Comparison of ENCODE assay signal across 17 cellular contexts in the genomic region with DNA sequence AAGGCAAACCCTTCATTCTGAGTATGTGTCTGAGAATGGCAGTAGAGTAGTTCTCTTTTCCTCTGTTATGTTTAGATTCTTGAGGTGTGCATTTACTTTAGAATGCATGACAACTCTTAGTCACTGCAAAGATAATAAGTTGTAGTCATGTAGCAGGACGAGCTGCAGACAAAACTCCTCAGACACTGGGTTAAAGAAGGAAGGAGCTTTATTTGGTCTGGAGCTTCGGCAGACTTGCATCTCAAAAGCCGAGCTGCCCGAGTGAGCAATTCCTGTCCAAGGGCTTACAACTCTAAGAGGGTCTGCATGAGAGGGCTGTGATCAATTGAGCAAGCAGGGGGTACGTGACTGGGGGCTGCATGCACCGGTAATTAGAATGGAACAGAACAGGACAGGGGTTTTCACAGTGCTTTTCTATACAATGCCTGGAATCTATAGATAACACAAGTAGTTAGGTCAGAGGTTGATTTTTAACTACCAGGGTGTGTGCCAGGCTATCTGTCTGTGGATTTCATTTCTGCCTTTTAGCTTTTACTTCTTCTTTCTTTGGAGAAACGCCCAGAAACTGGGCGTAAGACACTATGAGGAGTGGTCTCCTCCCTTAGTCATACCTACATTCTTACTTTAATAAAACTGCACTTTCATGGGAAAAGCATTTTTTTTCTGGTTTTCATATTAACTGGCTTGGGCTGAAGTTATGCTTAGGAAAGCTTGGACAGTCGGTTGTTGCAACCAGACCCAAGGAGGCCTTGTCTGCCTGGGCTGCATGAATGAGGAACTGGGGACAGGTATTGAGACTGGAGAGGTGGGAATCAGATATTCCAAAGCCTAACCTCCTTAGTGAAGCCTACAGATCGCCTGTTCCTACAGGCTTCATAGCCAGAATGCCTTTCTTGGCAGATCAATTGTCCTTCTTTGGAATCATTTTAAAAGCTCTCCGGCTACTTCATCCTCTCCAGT.
DNase-seq lines count a peak whose midpoint lies in the region; ATAC-seq and TF ChIP-seq lines count a peak whose summit lies in the region.
"Had no signal": no experiment of that assay in that cellular context is flagged by ENCODE, and none has a peak within 500 bp of the region (broad histone marks: within the 10 kb centered on the region; RNA-seq: fewer than 3 reads in every experiment).

No MANE protein-coding gene starts in this region.

- WGBS in H9 (ENCODE audit: extremely low coverage, insufficient read length, low lambda C conversion rate) = no CpG with 5 or more reads among the region's 11 CpGs
- 43 to 58% methylated on average over 8 to 11 of the region's 11 CpGs for WGBS in transverse colon (ENCODE audit: low coverage in 1 of 2), 2 donors

- no peak for TF ChIP-seq EP300 in transverse colon (IDR thresholded peaks at IDR 0.05; ENCODE audit: low read depth)

- no peak overlapping the region for H2BK12ac ChIP-seq in H9 (ENCODE audit: insufficient read length, low read depth, low read length)

- ATAC-seq in left lobe of liver = peak; percentile 45
- ATAC-seq in gastrocnemius medialis = no peak
- no peak for ATAC-seq in HG02970 (IDR thresholded peaks at IDR 0.05; ENCODE audit: low FRiP score, unreplicated experiment)
- ATAC-seq: body of pancreas, foreskin keratinocyte, Right ventricle myocardium inferior had no signal

- peak overlapping the region in 2 of 3 experiments; percentile 11 to 66; a peak in 3 of 7 replicates for H3K27ac Mint-ChIP-seq in H9
- H3K27ac Mint-ChIP-seq: activated CD4-positive, alpha-beta memory T cell treated with anti-CD3 and anti-CD28 coated beads, Interleukin-2, amount 10 ng/mL, durations not matched to agents 7 days and 5 days; CD8-positive, alpha-beta memory T cell had no signal

- H3K79me2 ChIP-seq in H9 (ENCODE audit: insufficient read depth, low read length) = no peaks in the 10 kb centered on the region

- H2BK120ac ChIP-seq in H9 (ENCODE audit: low read depth, low read length, poor library complexity, severe bottlenecking) = no peak overlapping the region

- intact Hi-C loops in transverse colon (cut with DNase I; ENCODE audit: low total_unique reads) (no loop called here), gastrocnemius medialis (cut with DNase I; ENCODE audit: low total_unique reads) (no loop called here)

- H4K91ac ChIP-seq in H9 (ENCODE audit: insufficient read length, low read depth, low read length) = no peak overlapping the region

- H4K8ac ChIP-seq in H9 (replicated peaks; ENCODE audit: insufficient read length, low read depth, low read length) = no peak overlapping the region

- no peak overlapping the region for H2BK20ac ChIP-seq in H9 (ENCODE audit: low read depth, low read length, poor library complexity, severe bottlenecking)

- no peaks in the 10 kb centered on the region for H3K27me3 ChIP-seq in H9 (ENCODE audit: insufficient read depth, low read length)
- H3K27me3 ChIP-seq in transverse colon = no peaks in the 10 kb centered on the region
- H3K27me3 ChIP-seq in gastrocnemius medialis = no peaks in the 10 kb centered on the region
- H3K27me3 ChIP-seq: body of pancreas, foreskin keratinocyte, uterus had no signal

- H3K9me3 Mint-ChIP-seq in H9 = peaks cover 4% of the 10 kb centered on the region in 2 experiments
- H3K9me3 Mint-ChIP-seq: activated CD4-positive, alpha-beta memory T cell treated with anti-CD3 and anti-CD28 coated beads, Interleukin-2, amount 10 ng/mL, durations not matched to agents 7 days and 5 days; CD8-positive, alpha-beta memory T cell had no signal

- no peak overlapping the region for H3K4me3 ChIP-seq in transverse colon
- no peak overlapping the region for H3K4me3 ChIP-seq in gastrocnemius medialis
- H3K4me3 ChIP-seq: body of pancreas, uterus had no signal

- no peak overlapping the region for H3K14ac ChIP-seq in H9 (ENCODE audit: insufficient read depth, low read length)

- H3K79me1 ChIP-seq in H9 (ENCODE audit: insufficient read depth, low read depth, low read length, poor library complexity, severe bottlenecking) = no peaks in the 10 kb centered on the region

- TF ChIP-seq POLR2A in transverse colon (IDR thresholded peaks at IDR 0.05) (no peak), gastrocnemius medialis (IDR thresholded peaks at IDR 0.05) (no peak)

- no peak overlapping the region for H3K4ac ChIP-seq in H9 (ENCODE audit: low read depth, low read length)

- no peaks in the 10 kb centered on the region for H3K27me3 Mint-ChIP-seq in H9 (ENCODE audit: low read depth)

- no peaks in the 10 kb centered on the region for H3K23me2 ChIP-seq in H9 (ENCODE audit: insufficient read length, low read depth, low read length, poor library complexity, severe bottlenecking)

- H4K20me1 ChIP-seq in H9 (ENCODE audit: control insufficient read depth, insufficient read depth, insufficient read length) = no peaks in the 10 kb centered on the region

- H3K4me1 ChIP-seq in H9 (ENCODE audit: insufficient read depth, low read length) (peaks cover 7% of the 10 kb centered on the region; the same call in 1 of the 2 replicates), transverse colon (peaks cover 3 to 42% (median 25%) of the 10 kb centered on the region in 4 donors), gastrocnemius medialis (peaks cover 12% of the 10 kb centered on the region in 2 donors)
- H3K4me1 ChIP-seq: foreskin keratinocyte, uterus had no signal

- no peaks in the 10 kb centered on the region for H3K9me3 ChIP-seq in H9 (ENCODE audit: control insufficient read depth, low read depth, low read length)
- no peaks in the 10 kb centered on the region for H3K9me3 ChIP-seq in transverse colon
- no peaks in the 10 kb centered on the region for H3K9me3 ChIP-seq in gastrocnemius medialis
- H3K9me3 ChIP-seq: body of pancreas, uterus had no signal

- in situ Hi-C loops in transverse colon (cut with MboI; ENCODE audit: low pct_ligation_motif_present in 1 of 4, low pct_unique_long_range_greater_than_20kb in 1 of 4, low sequenced_read_pairs in 3 of 4) = no loop called here
- in situ Hi-C loops in gastrocnemius medialis (cut with MboI; ENCODE audit: low sequenced_read_pairs in 4 of 4) = no loop called here

- H3K4me2 ChIP-seq in H9 (ENCODE audit: insufficient read depth, insufficient read length, low read length) = no peak overlapping the region

- no peak overlapping the region for H3K18ac ChIP-seq in H9 (ENCODE audit: insufficient read length, low read depth, low read length)

- H2BK15ac ChIP-seq in H9 (ENCODE audit: low read depth, low read length) = no peak overlapping the region

- peak; percentile 15 for DNase-seq in H9
- peak; percentile 40 for DNase-seq in RPMI8226
- no peak for DNase-seq in left lobe of liver (ENCODE audit: low spot score)
- no peak for DNase-seq in transverse colon
- no peak for DNase-seq in gastrocnemius medialis
- no peak for DNase-seq in DMS53 (lab: John Stamatoyannopoulos, UW)
- DNase-seq: activated CD4-positive, alpha-beta memory T cell treated with anti-CD3 and anti-CD28 coated beads, Interleukin-2, amount 10 ng/mL, durations not matched to agents 7 days and 5 days; activated gamma-delta T cell treated with Interleukin-2 at 50 U/mL for 16 hours; body of pancreas; CD8-positive, alpha-beta memory T cell; effector CD4-positive, alpha-beta T cell; foreskin keratinocyte; NCI-H1930; NCI-H526; uterus had no signal

- no peak overlapping the region for H3K56ac ChIP-seq in H9 (ENCODE audit: insufficient read length, low read depth, low read length)

- H3K4me3 Mint-ChIP-seq in H9 = no peak overlapping the region
- H3K4me3 Mint-ChIP-seq: activated CD4-positive, alpha-beta memory T cell treated with anti-CD3 and anti-CD28 coated beads, Interleukin-2, amount 10 ng/mL, durations not matched to agents 7 days and 5 days; CD8-positive, alpha-beta memory T cell had no signal

- no peak overlapping the region for H2AK5ac ChIP-seq in H9 (ENCODE audit: insufficient read length, low read length)

- H3K36me3 Mint-ChIP-seq in H9 (ENCODE audit: insufficient read depth in 1 of 3, low read depth in 3 of 3) = peaks cover 0 to 3% (median 2%) of the 10 kb centered on the region in 3 experiments; a peak in 5 of 7 replicates
- H3K36me3 Mint-ChIP-seq: CD8-positive, alpha-beta memory T cell had no signal

- H3K23ac ChIP-seq in H9 (ENCODE audit: insufficient read length, low read depth, low read length) = no peak overlapping the region

- H2BK5ac ChIP-seq in H9 (ENCODE audit: insufficient read length, low read length) = no peak overlapping the region

- H3T11ph ChIP-seq in H9 (ENCODE audit: low read length) = no peak overlapping the region

- H3K36me3 ChIP-seq in transverse colon (no peaks in the 10 kb centered on the region), gastrocnemius medialis (no peaks in the 10 kb centered on the region)
- H3K36me3 ChIP-seq: uterus had no signal

- peaks cover 52 to 56% of the 10 kb centered on the region in 2 experiments for H3K4me1 Mint-ChIP-seq in H9
- H3K4me1 Mint-ChIP-seq: activated CD4-positive, alpha-beta memory T cell treated with anti-CD3 and anti-CD28 coated beads, Interleukin-2, amount 10 ng/mL, durations not matched to agents 7 days and 5 days; CD8-positive, alpha-beta memory T cell had no signal

- H3K27ac ChIP-seq in H9 (ENCODE audit: insufficient read length, low read depth, low read length) (no peak overlapping the region), transverse colon (peak overlapping the region; percentile 50 to 76 (median 69)), gastrocnemius medialis (no peak overlapping the region)
- H3K27ac ChIP-seq: foreskin keratinocyte, uterus had no signal

- H3K9ac ChIP-seq in H9 (ENCODE audit: extremely low read depth, insufficient read length, low read length) = no peak overlapping the region

- TF ChIP-seq CTCF in H9 (conservative IDR thresholded peaks at IDR 0.05) (no peak), transverse colon (IDR thresholded peaks at IDR 0.05) (no peak), gastrocnemius medialis (IDR thresholded peaks at IDR 0.05 in 4 of 5, conservative IDR thresholded peaks at IDR 0.05 in 1 of 5) (no peak)

- no peak overlapping the region for H2AFZ ChIP-seq in H9 (ENCODE audit: low read length)

- no peak overlapping the region for H4K5ac ChIP-seq in H9 (ENCODE audit: insufficient read length, low read depth, low read length)

Comparison
In these comparisons a context has a peak if more than half of its experiments do, and no peak if none do; other contexts are left out.
1. DNase-seq: peak in H9 (single experiment) and RPMI8226 (single experiment); none in left lobe of liver (single experiment), transverse colon (single experiment), gastrocnemius medialis (0 of 2) and DMS53 (single experiment).
2. H3K27ac ChIP-seq: peak in transverse colon (4 of 4); none in H9 (single experiment) and gastrocnemius medialis (0 of 4).